In genomic region chr22:46439111-46439510, GRCh38 we compare ENCODE assay signal across 35 cellular contexts.
"Had no signal": no experiment of that assay in that cellular context is flagged by ENCODE, and none has a peak within 500 bp of the region (broad histone marks: within the 10 kb centered on the region; RNA-seq: fewer than 3 reads in every experiment).

No MANE protein-coding gene starts in this region.

- H3K36me3 Mint-ChIP-seq: activated naive CD4-positive, alpha-beta T cell treated with anti-CD3 and anti-CD28 coated beads, Interleukin-2, amount 10 ng/mL, durations not matched to agents 7 days and 5 days; activated naive CD4-positive, alpha-beta T cell treated with anti-CD3 and anti-CD28 coated beads, Interleukin-2, amount 50 U/mL, for 24 hours; activated naive CD4-positive, alpha-beta T cell treated with anti-CD3 and anti-CD28 coated beads, Interleukin-2, amount 50 U/mL, for 72 hours; activated naive CD8-positive, alpha-beta T cell; activated naive CD8-positive, alpha-beta T cell treated with anti-CD3 and anti-CD28 coated beads for 36 hours; activated naive CD8-positive, alpha-beta T cell treated with anti-CD3 and anti-CD28 coated beads, Interleukin-2, amount 10 ng/mL, durations not matched to agents 7 days and 5 days had no signal

- H3K4me3 Mint-ChIP-seq: activated naive CD4-positive, alpha-beta T cell treated with anti-CD3 and anti-CD28 coated beads for 36 hours; activated naive CD4-positive, alpha-beta T cell treated with anti-CD3 and anti-CD28 coated beads, Interleukin-2, amount 10 ng/mL, durations not matched to agents 7 days and 5 days; activated naive CD4-positive, alpha-beta T cell treated with anti-CD3 and anti-CD28 coated beads, Interleukin-2, amount 50 U/mL, for 24 hours; activated naive CD8-positive, alpha-beta T cell; activated naive CD8-positive, alpha-beta T cell treated with anti-CD3 and anti-CD28 coated beads for 36 hours; activated naive CD8-positive, alpha-beta T cell treated with anti-CD3 and anti-CD28 coated beads, Interleukin-2, amount 10 ng/mL, durations not matched to agents 7 days and 5 days; activated naive CD8-positive, alpha-beta T cell treated with anti-CD3 and anti-CD28 coated beads, Interleukin-2, amount 50 U/mL, for 24 hours; activated T-cell treated with anti-CD3 and anti-CD28 coated beads, Interleukin-2, amount 50 U/mL, for 24 hours; activated T-cell treated with anti-CD3 and anti-CD28 coated beads, Interleukin-2, amount 50 U/mL, for 4 hours; activated T-cell treated with anti-CD3 and anti-CD28 coated beads, Interleukin-2, amount 50 U/mL, for 72 hours; activated T-helper 1 cell treated with anti-CD3 and anti-CD28 coated beads, Interleukin-12 subunit alpha, Interleukin-12 subunit beta, Interleukin-2, Interleukin-4 antibody, amounts not matched to agents 30 ng/mL and 10 ng/mL and 1 ng/mL, durations not matched to agents 14 hours and 24 hours and 36 hours; activated T-helper 17 cell treated with anti-CD3 and anti-CD28 coated beads, Interleukin-2, amount 50 U/mL, for 72 hours; central memory CD8-positive, alpha-beta T cell had no signal

- H3K4me3 ChIP-seq: adrenal gland, ascending aorta, body of pancreas, breast epithelium, cardiac muscle cell had no signal

- H3K27me3 Mint-ChIP-seq: activated naive CD4-positive, alpha-beta T cell treated with anti-CD3 and anti-CD28 coated beads, Interleukin-2, amount 10 ng/mL, durations not matched to agents 7 days and 5 days; activated naive CD4-positive, alpha-beta T cell treated with anti-CD3 and anti-CD28 coated beads, Interleukin-2, amount 50 U/mL, for 24 hours; activated naive CD8-positive, alpha-beta T cell; activated naive CD8-positive, alpha-beta T cell treated with anti-CD3 and anti-CD28 coated beads for 36 hours; activated naive CD8-positive, alpha-beta T cell treated with anti-CD3 and anti-CD28 coated beads, Interleukin-2, amount 10 ng/mL, durations not matched to agents 7 days and 5 days; activated naive CD8-positive, alpha-beta T cell treated with anti-CD3 and anti-CD28 coated beads, Interleukin-2, amount 50 U/mL, for 24 hours; activated T-cell treated with anti-CD3 and anti-CD28 coated beads, Interleukin-2, amount 50 U/mL, for 24 hours; activated T-helper 17 cell treated with anti-CD3 and anti-CD28 coated beads, Interleukin-2, amount 50 U/mL, for 72 hours had no signal

- H3K4me1 ChIP-seq: adrenal gland, ascending aorta, body of pancreas, breast epithelium had no signal

- H3K4me1 Mint-ChIP-seq: activated naive CD4-positive, alpha-beta T cell treated with anti-CD3 and anti-CD28 coated beads, Interleukin-2, amount 10 ng/mL, durations not matched to agents 7 days and 5 days; activated naive CD4-positive, alpha-beta T cell treated with anti-CD3 and anti-CD28 coated beads, Interleukin-2, amount 50 U/mL, for 24 hours; activated naive CD8-positive, alpha-beta T cell treated with anti-CD3 and anti-CD28 coated beads for 36 hours; activated naive CD8-positive, alpha-beta T cell treated with anti-CD3 and anti-CD28 coated beads, Interleukin-2, amount 10 ng/mL, durations not matched to agents 7 days and 5 days; activated naive CD8-positive, alpha-beta T cell treated with anti-CD3 and anti-CD28 coated beads, Interleukin-2, amount 50 U/mL, for 24 hours; central memory CD8-positive, alpha-beta T cell had no signal

- H3K27ac Mint-ChIP-seq: activated naive CD4-positive, alpha-beta T cell treated with anti-CD3 and anti-CD28 coated beads for 36 hours; activated naive CD4-positive, alpha-beta T cell treated with anti-CD3 and anti-CD28 coated beads, Interleukin-2, amount 10 ng/mL, durations not matched to agents 7 days and 5 days; activated naive CD4-positive, alpha-beta T cell treated with anti-CD3 and anti-CD28 coated beads, Interleukin-2, amount 50 U/mL, for 72 hours; activated naive CD8-positive, alpha-beta T cell; activated naive CD8-positive, alpha-beta T cell treated with anti-CD3 and anti-CD28 coated beads for 36 hours; activated naive CD8-positive, alpha-beta T cell treated with anti-CD3 and anti-CD28 coated beads, Interleukin-2, amount 10 ng/mL, durations not matched to agents 7 days and 5 days; activated naive CD8-positive, alpha-beta T cell treated with anti-CD3 and anti-CD28 coated beads, Interleukin-2, amount 50 U/mL, for 24 hours; activated T-cell treated with anti-CD3 and anti-CD28 coated beads, Interleukin-2, amount 50 U/mL, for 24 hours; activated T-cell treated with anti-CD3 and anti-CD28 coated beads, Interleukin-2, amount 50 U/mL, for 72 hours; activated T-helper 1 cell treated with anti-CD3 and anti-CD28 coated beads, Interleukin-12 subunit alpha, Interleukin-12 subunit beta, Interleukin-2, Interleukin-4 antibody, amounts not matched to agents 30 ng/mL and 10 ng/mL and 1 ng/mL, durations not matched to agents 14 hours and 24 hours and 36 hours; activated T-helper 17 cell treated with anti-CD3 and anti-CD28 coated beads, Interleukin-2, amount 50 U/mL, for 72 hours; activated T-helper 2 cell treated with anti-CD3 and anti-CD28 coated beads, Interferon-gamma antibody, Interleukin-2, Interleukin-4, amounts not matched to agents 10 μg/mL and 5 μg/mL and 100 μg/mL, durations not matched to agents 14 hours and 24 hours and 36 hours had no signal

- H3K27ac ChIP-seq: adrenal gland, ascending aorta, body of pancreas, brain microvascular endothelial cell, breast epithelium, cardiac muscle cell had no signal

- H3K9me3 ChIP-seq: adrenal gland, ascending aorta, body of pancreas, breast epithelium had no signal

- H3K36me3 ChIP-seq: adrenal gland, ascending aorta, brain microvascular endothelial cell, breast epithelium had no signal

- H3K9me3 Mint-ChIP-seq: activated naive CD4-positive, alpha-beta T cell treated with anti-CD3 and anti-CD28 coated beads for 36 hours; activated naive CD4-positive, alpha-beta T cell treated with anti-CD3 and anti-CD28 coated beads, Interleukin-2, amount 10 ng/mL, durations not matched to agents 7 days and 5 days; activated naive CD4-positive, alpha-beta T cell treated with anti-CD3 and anti-CD28 coated beads, Interleukin-2, amount 50 U/mL, for 24 hours; activated naive CD4-positive, alpha-beta T cell treated with anti-CD3 and anti-CD28 coated beads, Interleukin-2, amount 50 U/mL, for 72 hours; activated naive CD8-positive, alpha-beta T cell treated with anti-CD3 and anti-CD28 coated beads for 36 hours; activated naive CD8-positive, alpha-beta T cell treated with anti-CD3 and anti-CD28 coated beads, Interleukin-2, amount 10 ng/mL, durations not matched to agents 7 days and 5 days; activated naive CD8-positive, alpha-beta T cell treated with anti-CD3 and anti-CD28 coated beads, Interleukin-2, amount 50 U/mL, for 24 hours; activated T-cell treated with anti-CD3 and anti-CD28 coated beads, Interleukin-2, amount 50 U/mL, for 24 hours; activated T-cell treated with anti-CD3 and anti-CD28 coated beads, Interleukin-2, amount 50 U/mL, for 4 hours; activated T-cell treated with anti-CD3 and anti-CD28 coated beads, Interleukin-2, amount 50 U/mL, for 72 hours; activated T-helper 1 cell treated with anti-CD3 and anti-CD28 coated beads, Interleukin-12 subunit alpha, Interleukin-12 subunit beta, Interleukin-2, Interleukin-4 antibody, amounts not matched to agents 30 ng/mL and 10 ng/mL and 1 ng/mL, durations not matched to agents 14 hours and 24 hours and 36 hours; activated T-helper 17 cell treated with anti-CD3 and anti-CD28 coated beads, Interleukin-2, amount 50 U/mL, for 72 hours; activated T-helper 2 cell treated with anti-CD3 and anti-CD28 coated beads, Interferon-gamma antibody, Interleukin-2, Interleukin-4, amounts not matched to agents 10 μg/mL and 5 μg/mL and 100 μg/mL, durations not matched to agents 14 hours and 24 hours and 36 hours; central memory CD8-positive, alpha-beta T cell had no signal

- DNase-seq: activated effector memory CD4-positive, alpha-beta T cell treated with anti-CD3 and anti-CD28 coated beads, Interleukin-2, amount 50 U/mL, for 16 hours; activated effector memory CD4-positive, alpha-beta T cell treated with Interleukin-2 at 50 U/mL for 16 hours; activated gamma-delta T cell; activated gamma-delta T cell treated with Interleukin-2 at 50 U/mL for 16 hours; activated naive CD4-positive, alpha-beta T cell; activated naive CD4-positive, alpha-beta T cell treated with anti-CD3 and anti-CD28 coated beads for 36 hours; activated naive CD4-positive, alpha-beta T cell treated with anti-CD3 and anti-CD28 coated beads, Interleukin-2, amount 10 ng/mL, durations not matched to agents 7 days and 5 days; activated naive CD4-positive, alpha-beta T cell treated with anti-CD3 and anti-CD28 coated beads, Interleukin-2, amount 50 U/mL, for 16 hours; activated naive CD4-positive, alpha-beta T cell treated with Interleukin-2 at 50 U/mL for 16 hours; activated naive CD8-positive, alpha-beta T cell treated with anti-CD3 and anti-CD28 coated beads for 36 hours; activated naive CD8-positive, alpha-beta T cell treated with anti-CD3 and anti-CD28 coated beads, Interleukin-2, amount 10 ng/mL, durations not matched to agents 7 days and 5 days; activated naive CD8-positive, alpha-beta T cell treated with anti-CD3 and anti-CD28 coated beads, Interleukin-2, amount 50 U/mL, for 24 hours; activated T-cell treated with anti-CD3 and anti-CD28 coated beads, Interleukin-2, amount 50 U/mL, for 1 hour; activated T-cell treated with anti-CD3 and anti-CD28 coated beads, Interleukin-2, amount 50 U/mL, for 24 hours; activated T-cell treated with anti-CD3 and anti-CD28 coated beads, Interleukin-2, amount 50 U/mL, for 4 hours; activated T-cell treated with anti-CD3 and anti-CD28 coated beads, Interleukin-2, amount 50 U/mL, for 48 hours; activated T-cell treated with anti-CD3 and anti-CD28 coated beads, Interleukin-2, amount 50 U/mL, for 72 hours; adrenal gland; amniotic stem cell; amygdala; anterior cingulate cortex; body of pancreas; brain microvascular endothelial cell; central memory CD4-positive, alpha-beta T cell; cerebellar nuclear complex had no signal

- ATAC-seq: activated naive CD4-positive, alpha-beta T cell treated with anti-CD3 and anti-CD28 coated beads, Interleukin-2, amount 50 U/mL, for 72 hours; activated naive CD8-positive, alpha-beta T cell treated with anti-CD3 and anti-CD28 coated beads, Interleukin-2, amount 50 U/mL, for 24 hours; activated T-cell treated with anti-CD3 and anti-CD28 coated beads, Interleukin-2, amount 50 U/mL, for 4 hours; activated T-cell treated with anti-CD3 and anti-CD28 coated beads, Interleukin-2, amount 50 U/mL, for 72 hours; activated T-helper 17 cell treated with anti-CD3 and anti-CD28 coated beads, Interleukin-2, amount 50 U/mL, for 72 hours; body of pancreas had no signal

- H3K27me3 ChIP-seq: adrenal gland, ascending aorta, body of pancreas, brain microvascular endothelial cell, breast epithelium, cardiac muscle cell had no signal
